15 cellular contexts compared by ENCODE assay signal in genomic region chr6:166987448-166987847, GRCh38. TPM values are rescaled to one million over a fixed set of nuclear protein-coding genes. Genes with fewer than 3 reads are reported as not detected.
DNase-seq lines count a peak whose midpoint lies in the region; ATAC-seq and TF ChIP-seq lines count a peak whose summit lies in the region.
"Had no signal": no experiment of that assay in that cellular context is flagged by ENCODE, and none has a peak within 500 bp of the region (broad histone marks: within the 10 kb centered on the region; RNA-seq: fewer than 3 reads in every experiment).

No MANE protein-coding gene starts in this region.

- TF ChIP-seq CTCF in mesothelial cell of epicardium (IDR thresholded peaks at IDR 0.05; ENCODE audit: unreplicated experiment) (no peak), dorsolateral prefrontal cortex (IDR thresholded peaks at IDR 0.05 in 54 of 56, conservative IDR thresholded peaks at IDR 0.05 in 2 of 56; ENCODE audit: low read depth in 1 of 56, partially characterized antibody in 56 of 56) (no peak)

- peaks cover 28% of the 10 kb centered on the region for H3K4me1 Mint-ChIP-seq in mesothelial cell of epicardium

- H3K4me3 Mint-ChIP-seq in mesothelial cell of epicardium, result no peak overlapping the region
- H3K4me3 Mint-ChIP-seq: CD4-positive, alpha-beta T cell had no signal

- peaks cover 3% of the 10 kb centered on the region for H3K36me3 Mint-ChIP-seq in mesothelial cell of epicardium

- no peak for ATAC-seq in HG02981 (IDR thresholded peaks at IDR 0.05; ENCODE audit: unreplicated experiment)
- ATAC-seq: A549 had no signal

- H3K27ac Mint-ChIP-seq in mesothelial cell of epicardium, result peak overlapping the region; percentile 39
- H3K27ac Mint-ChIP-seq: CD4-positive, alpha-beta T cell had no signal

- H3K9me3 Mint-ChIP-seq in mesothelial cell of epicardium, result peaks cover 4% of the 10 kb centered on the region
- H3K9me3 Mint-ChIP-seq: CD4-positive, alpha-beta T cell had no signal

- no peaks in the 10 kb centered on the region for H3K27me3 ChIP-seq in dorsolateral prefrontal cortex

- no peak overlapping the region for H3K27ac ChIP-seq in dorsolateral prefrontal cortex
- H3K27ac ChIP-seq: 22Rv1, A549, C4-2B, HL-60 had no signal

- no peak overlapping the region for H3K4me3 ChIP-seq in dorsolateral prefrontal cortex
- H3K4me3 ChIP-seq: A549, HAP-1 had no signal

- peak; percentile 20 for DNase-seq in activated CD4-positive, alpha-beta T cell treated with anti-CD3 and anti-CD28 coated beads for 48 hours
- no peak for DNase-seq in activated CD4-positive, alpha-beta T cell treated with anti-CD3 and anti-CD28 coated beads, Interleukin-2, amount 50 U/mL, for 48 hours
- DNase-seq in stimulated activated CD4-positive, alpha-beta T cell treated with anti-CD3 and anti-CD28 coated beads, Interleukin-15, amount 100 ng/mL, for 24 hours, result peak; percentile 22
- no peak for DNase-seq in stimulated activated CD4-positive, alpha-beta T cell treated with anti-CD3 and anti-CD28 coated beads, Interleukin-1b, Interleukin-23, amount 100 ng/mL, for 48 hours
- DNase-seq in mesothelial cell of epicardium (ENCODE audit: low spot score in 2 of 2, unreplicated experiment in 2 of 2), result no peak
- DNase-seq in dorsolateral prefrontal cortex, result no peak
- DNase-seq: AML-193; Caco-2; CD4-positive, alpha-beta T cell had no signal

- no peaks in the 10 kb centered on the region for H3K27me3 Mint-ChIP-seq in mesothelial cell of epicardium (ENCODE audit: low read depth)
- H3K27me3 Mint-ChIP-seq: CD4-positive, alpha-beta T cell had no signal

- intact Hi-C loops in dorsolateral prefrontal cortex (cut with DNase I), result no loop called here

RNA-seq across cellular contexts. Expression of gene CEP43, which starts 11.7 kb away (rescaled TPM):
- total RNA-seq in mesothelial cell of epicardium (24.9 to 27.9 TPM (median 27.5 TPM) in 3 replicates), dorsolateral prefrontal cortex (10 to 100 TPM; 17.9 to 39.4 (median 27.8) TPM)

RNA-seq across cellular contexts. Expression of gene RNASET2, which starts 31.1 kb away (rescaled TPM):
- total RNA-seq in mesothelial cell of epicardium (37.0 to 42.3 TPM (median 41.5 TPM) in 3 replicates), dorsolateral prefrontal cortex (100 to 1,000 TPM in 8 of 120 experiments, 10 to 100 TPM in 112; 26.9 to 141 (median 66.3) TPM)

Comparison
In these comparisons a context has a peak if more than half of its experiments do, and no peak if none do; other contexts are left out.
1. DNase-seq: peak in activated CD4-positive, alpha-beta T cell treated with anti-CD3 and anti-CD28 coated beads for 48 hours (single experiment) and stimulated activated CD4-positive, alpha-beta T cell treated with anti-CD3 and anti-CD28 coated beads, Interleukin-15, amount 100 ng/mL, for 24 hours (single experiment); none in activated CD4-positive, alpha-beta T cell treated with anti-CD3 and anti-CD28 coated beads, Interleukin-2, amount 50 U/mL, for 48 hours (0 of 2), stimulated activated CD4-positive, alpha-beta T cell treated with anti-CD3 and anti-CD28 coated beads, Interleukin-1b, Interleukin-23, amount 100 ng/mL, for 48 hours (single experiment), mesothelial cell of epicardium (0 of 2) and dorsolateral prefrontal cortex (0 of 10).